ENCODE assay signal across 10 cellular contexts in the genomic region with DNA sequence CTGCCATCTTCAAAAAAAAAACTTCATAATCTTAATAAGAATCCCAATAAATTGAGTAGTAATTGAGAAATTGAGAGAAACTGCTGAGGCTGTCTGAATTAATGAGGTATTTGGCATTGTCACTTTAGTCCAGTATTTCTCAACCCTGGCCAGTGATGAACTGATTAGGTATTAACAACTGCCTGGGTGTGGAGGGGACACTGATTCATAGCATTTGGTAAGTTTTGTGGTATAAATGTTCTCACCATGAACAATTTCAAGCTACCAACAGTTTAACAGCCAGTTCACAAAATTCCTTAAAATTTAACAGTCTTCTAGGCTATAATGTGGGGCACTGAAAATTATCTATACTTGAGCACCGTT. TPM values are rescaled to one million over a fixed set of nuclear protein-coding genes. Genes with fewer than 3 reads are reported as not detected.
A peak's percentile ranks its signal among the peaks of the same experiment; 100 is the strongest.
DNase-seq lines count a peak whose midpoint lies in the region; ATAC-seq and TF ChIP-seq lines count a peak whose summit lies in the region.
"Had no signal": no experiment of that assay in that cellular context is flagged by ENCODE, and none has a peak within 500 bp of the region (broad histone marks: within the 10 kb centered on the region; RNA-seq: fewer than 3 reads in every experiment).

No MANE protein-coding gene starts in this region.

- no peaks in the 10 kb centered on the region for H3K27me3 Mint-ChIP-seq in nephron (ENCODE audit: low read depth)
- peaks cover 0 to 2% (median 0%) of the 10 kb centered on the region in 3 donors for H3K27me3 Mint-ChIP-seq in CD14-positive monocyte (ENCODE audit: low read depth in 3 of 3)
- no peaks in the 10 kb centered on the region for H3K27me3 Mint-ChIP-seq in natural killer cell (ENCODE audit: low read depth in 2 of 2)
- no peaks in the 10 kb centered on the region for H3K27me3 Mint-ChIP-seq in T-helper 2 cell treated with Interferon-gamma antibody and Interleukin-4, amounts not matched to agents 5 μg/mL and 100 μg/mL, for 36 hours (ENCODE audit: low read depth)

- H3K4me1 ChIP-seq in A673 (ENCODE audit: insufficient read depth, low read length, poor library complexity, severe bottlenecking) = peaks cover 56% of the 10 kb centered on the region
- H3K4me1 ChIP-seq: left lung had no signal

- no TSS peak for BruUV-seq in A673 (replicated peaks; lab: Mats Ljungman, UMichigan)

- H3K9me3 ChIP-seq in A673 (ENCODE audit: low read depth, low read length, poor library complexity, severe bottlenecking) = peaks cover 4% of the 10 kb centered on the region

- H3K4me1 Mint-ChIP-seq in nephron (peaks cover 37% of the 10 kb centered on the region), CD14-positive monocyte (no peaks in the 10 kb centered on the region), natural killer cell (no peaks in the 10 kb centered on the region)
- H3K4me1 Mint-ChIP-seq in T-helper 2 cell treated with Interferon-gamma antibody and Interleukin-4, amounts not matched to agents 5 μg/mL and 100 μg/mL, for 36 hours (ENCODE audit: low read depth) = no peaks in the 10 kb centered on the region

- H3K27ac Mint-ChIP-seq in nephron = peak overlapping the region; percentile 82 to 87 (median 85)
- no peak overlapping the region for H3K27ac Mint-ChIP-seq in CD14-positive monocyte
- no peak overlapping the region for H3K27ac Mint-ChIP-seq in natural killer cell
- no peak overlapping the region for H3K27ac Mint-ChIP-seq in T-helper 2 cell treated with Interferon-gamma antibody and Interleukin-4, amounts not matched to agents 5 μg/mL and 100 μg/mL, for 36 hours

- H3K36me3 Mint-ChIP-seq in nephron (ENCODE audit: low read depth) = peaks cover 25% of the 10 kb centered on the region
- no peaks in the 10 kb centered on the region for H3K36me3 Mint-ChIP-seq in CD14-positive monocyte
- peaks cover 11% of the 10 kb centered on the region for H3K36me3 Mint-ChIP-seq in natural killer cell
- no peaks in the 10 kb centered on the region for H3K36me3 Mint-ChIP-seq in T-helper 2 cell treated with Interferon-gamma antibody and Interleukin-4, amounts not matched to agents 5 μg/mL and 100 μg/mL, for 36 hours (ENCODE audit: low read depth)

- no peaks in the 10 kb centered on the region for H3K27me3 ChIP-seq in A673 (replicated peaks; ENCODE audit: insufficient read depth, low read depth, low read length, poor library complexity)
- H3K27me3 ChIP-seq: BE2C, left lung had no signal

- H3K9me3 Mint-ChIP-seq in nephron (peaks cover 17% of the 10 kb centered on the region), CD14-positive monocyte (peaks cover 0 to 6% (median 5%) of the 10 kb centered on the region in 7 donors), natural killer cell (peaks cover 8 to 13% of the 10 kb centered on the region in 2 donors)
- no peaks in the 10 kb centered on the region for H3K9me3 Mint-ChIP-seq in T-helper 2 cell treated with Interferon-gamma antibody and Interleukin-4, amounts not matched to agents 5 μg/mL and 100 μg/mL, for 36 hours

- no peak for TF ChIP-seq CTCF in A673 (conservative IDR thresholded peaks at IDR 0.05; ENCODE audit: low read depth, low read length)
- no peak for TF ChIP-seq CTCF in epithelial cell of proximal tubule (conservative IDR thresholded peaks at IDR 0.05; ENCODE audit: low read depth, low read length)
- no peak for TF ChIP-seq CTCF in nephron (IDR thresholded peaks at IDR 0.05; ENCODE audit: unreplicated experiment in 3 of 3)
- no peak for TF ChIP-seq CTCF in CD14-positive monocyte (IDR thresholded peaks at IDR 0.05)
- no peak for TF ChIP-seq CTCF in natural killer cell (IDR thresholded peaks at IDR 0.05)

- intact Hi-C loops in A673 (cut with micrococcal nuclease; ENCODE audit: unreplicated experiment) = loop anchor here (5.0 to 10.0 kb wide), 4 partner anchors 122 to 1117 kb away; no protein-coding TSS in a partner anchor
- intact Hi-C loops in CD14-positive monocyte (cut with micrococcal nuclease) = no loop called here
- intact Hi-C loops in natural killer cell (cut with micrococcal nuclease) = no loop called here

- peak overlapping the region; percentile 58 to 77 (median 65) for H3K4me3 Mint-ChIP-seq in nephron
- H3K4me3 Mint-ChIP-seq in CD14-positive monocyte = no peak overlapping the region
- no peak overlapping the region for H3K4me3 Mint-ChIP-seq in natural killer cell
- no peak overlapping the region for H3K4me3 Mint-ChIP-seq in T-helper 2 cell treated with Interferon-gamma antibody and Interleukin-4, amounts not matched to agents 5 μg/mL and 100 μg/mL, for 36 hours

- H3K27ac ChIP-seq in A673 (ENCODE audit: low read depth, low read length, poor library complexity, severe bottlenecking) = peak overlapping the region; percentile 74

- no peak for DNase-seq in A673 (ENCODE audit: low spot score)
- peak; percentile 86 for DNase-seq in LHCN-M2 (ENCODE audit: low read depth)
- DNase-seq in epithelial cell of proximal tubule (ENCODE audit: low read depth) = peak; percentile 86
- no peak for DNase-seq in CD14-positive monocyte (ENCODE audit: low spot score)
- no peak for DNase-seq in natural killer cell
- no peak for DNase-seq in T-helper 2 cell treated with Interferon-gamma antibody and Interleukin-4, amounts not matched to agents 5 μg/mL and 100 μg/mL, for 36 hours (ENCODE audit: low spot score)
- DNase-seq: BE2C, left lung had no signal

- H3K36me3 ChIP-seq in A673 (ENCODE audit: insufficient read depth, low read length, poor library complexity, severe bottlenecking) = peaks cover 3% of the 10 kb centered on the region
- H3K36me3 ChIP-seq: BE2C, left lung had no signal

- H3K4me3 ChIP-seq in A673 (ENCODE audit: low read depth, low read length, poor library complexity, severe bottlenecking) (peak overlapping the region; percentile 32), epithelial cell of proximal tubule (ENCODE audit: low read depth, low read length) (peak overlapping the region; percentile 53)

- POLR2A ChIA-PET in A673 (lab: Charles Lee; ENCODE audit: low non-redundant PET) = no interaction called here

- CTCF ChIA-PET in A673 (lab: Charles Lee) = no interaction called here

- no peak for ATAC-seq in natural killer cell
- no peak for ATAC-seq in GM19467 (IDR thresholded peaks at IDR 0.05; ENCODE audit: unreplicated experiment)

RNA-seq across cellular contexts. Expression of gene GPC6, which starts 18.3 kb away (rescaled TPM):
- total RNA-seq in A673 (2021) (23.3 and 23.4 TPM in 2 replicates), LHCN-M2 (2014; rRNA removed) (13.0 and 17.0 TPM in 2 replicates), epithelial cell of proximal tubule (10.2 and 18.7 TPM in 2 replicates), natural killer cell (not detected)
- 3.2 TPM for polyA plus RNA-seq in LHCN-M2 (2012)
- polyA plus RNA-seq in CD14-positive monocyte = not detected

Comparison
In these comparisons a context has a peak if more than half of its experiments do, and no peak if none do; other contexts are left out.
1. DNase-seq: peak in LHCN-M2 (single experiment) and epithelial cell of proximal tubule (single experiment); none in A673 (single experiment), CD14-positive monocyte (single experiment), natural killer cell (single experiment) and T-helper 2 cell treated with Interferon-gamma antibody and Interleukin-4, amounts not matched to agents 5 μg/mL and 100 μg/mL, for 36 hours (single experiment).
2. H3K27ac Mint-ChIP-seq: peak in nephron (3 of 3); none in CD14-positive monocyte (0 of 7), natural killer cell (0 of 2) and T-helper 2 cell treated with Interferon-gamma antibody and Interleukin-4, amounts not matched to agents 5 μg/mL and 100 μg/mL, for 36 hours (single experiment).
3. H3K4me3 Mint-ChIP-seq: peak in nephron (3 of 3); none in CD14-positive monocyte (0 of 2), natural killer cell (single experiment) and T-helper 2 cell treated with Interferon-gamma antibody and Interleukin-4, amounts not matched to agents 5 μg/mL and 100 μg/mL, for 36 hours (single experiment).
4. RNA of gene GPC6, which starts 18.3 kb away (total RNA-seq): 23.3 to 23.4 TPM in A673, 10.2 to 18.7 TPM in epithelial cell of proximal tubule and 13.0 to 17.0 TPM in LHCN-M2; not detected in natural killer cell; every median in the first group is over 10 times any median in the second.